Comparison of ENCODE assay signal across 16 cellular contexts in genomic region chr6:157268835-157269234, GRCh38. TPM values are rescaled to one million over a fixed set of nuclear protein-coding genes. Genes with fewer than 3 reads are reported as not detected.
DNase-seq lines count a peak whose midpoint lies in the region; ATAC-seq, FAIRE-seq and TF ChIP-seq lines count a peak whose summit lies in the region.
"Had no signal": no experiment of that assay in that cellular context is flagged by ENCODE, and none has a peak within 500 bp of the region (broad histone marks: within the 10 kb centered on the region; RNA-seq: fewer than 3 reads in every experiment).

No MANE protein-coding gene starts in this region.

- H3K4me3 ChIP-seq in coronary artery, result peak overlapping the region; percentile 37
- no peak overlapping the region for H3K4me3 ChIP-seq in kidney (ENCODE audit: low read length in 2 of 2)
- H3K4me3 ChIP-seq in ovary, result no peak overlapping the region
- no peak overlapping the region for H3K4me3 ChIP-seq in tibial artery
- H3K4me3 ChIP-seq: SK-N-MC had no signal

- FAIRE-seq in kidney (lab: Jason Lieb, UNC), result no peak
- FAIRE-seq: frontal cortex, TTC549 had no signal

- TF ChIP-seq CTCF in coronary artery (IDR thresholded peaks at IDR 0.05) (no peak), kidney (IDR thresholded peaks at IDR 0.05; ENCODE audit: borderline replicate concordance, extremely low read depth, insufficient read depth) (no peak), ovary (IDR thresholded peaks at IDR 0.05) (no peak), tibial artery (IDR thresholded peaks at IDR 0.05) (no peak), GM13977 (IDR thresholded peaks at IDR 0.05; ENCODE audit: extremely low read depth, insufficient read depth, missing control alignments) (no peak)

- DNase-seq in coronary artery (ENCODE audit: low spot score) (peak; percentile 72), kidney (no peak), ovary (peak in 4 of 5 donors; percentile 43 to 61 (median 54)), tibial artery (peak; percentile 13 to 51), GM13977 (ENCODE audit: low spot score) (no peak), NCI-H2081 (lab: John Stamatoyannopoulos, UW) (no peak), NCI-H69 (lab: John Stamatoyannopoulos, UW) (no peak)
- DNase-seq: activated CD4-positive, alpha-beta memory T cell treated with anti-CD3 and anti-CD28 coated beads for 36 hours; DMS79 treated with DMSO at 0.1 percent for 48 hours; effector CD8-positive, alpha-beta T cell; natural killer cell; NCI-H1105 had no signal

- TF ChIP-seq EP300 in ovary (IDR thresholded peaks at IDR 0.05), result no peak

- in situ Hi-C loops in GM13977 (cut with MboI; ENCODE audit: low pct_unique_long_range_greater_than_20kb, low sequenced_read_pairs, unreplicated experiment), result no loop called here

- no peak for ATAC-seq in GM18505 (IDR thresholded peaks at IDR 0.05; ENCODE audit: unreplicated experiment)
- ATAC-seq: natural killer cell had no signal

- H3K4me1 ChIP-seq in kidney (ENCODE audit: control insufficient read depth in 1 of 2, insufficient read depth in 1 of 2, low read depth in 1 of 2, low read length in 2 of 2) (peaks cover 8 to 16% of the 10 kb centered on the region in 2 donors), ovary (ENCODE audit: insufficient read depth) (peaks cover 9% of the 10 kb centered on the region), tibial artery (peaks cover 0 to 64% (median 40%) of the 10 kb centered on the region in 4 donors)

- intact Hi-C loops in kidney (cut with DNase I) (no loop called here), ovary (cut with DNase I) (no loop called here), tibial artery (cut with DNase I; ENCODE audit: low total_unique reads) (no loop called here)

- no peaks in the 10 kb centered on the region for H3K27me3 ChIP-seq in ovary
- no peaks in the 10 kb centered on the region for H3K27me3 ChIP-seq in tibial artery

- no peaks in the 10 kb centered on the region for H3K9me3 ChIP-seq in kidney (ENCODE audit: control insufficient read depth in 1 of 2, low read length in 2 of 2)
- no peaks in the 10 kb centered on the region for H3K9me3 ChIP-seq in ovary
- H3K9me3 ChIP-seq in tibial artery, result no peaks in the 10 kb centered on the region

- H3K9ac ChIP-seq in kidney (ENCODE audit: low read length in 2 of 2), result no peak overlapping the region

- no peaks in the 10 kb centered on the region for H3K36me3 ChIP-seq in kidney (ENCODE audit: control insufficient read depth in 1 of 2, insufficient read depth in 2 of 2, low read length in 2 of 2)
- no peaks in the 10 kb centered on the region for H3K36me3 ChIP-seq in ovary
- H3K36me3 ChIP-seq in tibial artery, result no peaks in the 10 kb centered on the region

- 32 to 35% (median 35%) methylated on average over 6 of the region's 6 CpGs for WGBS in ovary, 3 donors

- peak overlapping the region; percentile 77 to 89 for H3K27ac ChIP-seq in coronary artery
- peak overlapping the region; percentile 33 to 57 for H3K27ac ChIP-seq in kidney (ENCODE audit: low read depth in 2 of 2, low read length in 2 of 2)
- H3K27ac ChIP-seq in ovary, result peak overlapping the region in 1 of 2 donors; percentile 59
- peak overlapping the region; percentile 69 to 78 for H3K27ac ChIP-seq in tibial artery
- H3K27ac ChIP-seq: SK-N-MC had no signal

- no peak for TF ChIP-seq POLR2A in ovary (IDR thresholded peaks at IDR 0.05)
- no peak for TF ChIP-seq POLR2A in GM18505 (IDR thresholded peaks at IDR 0.05; ENCODE audit: borderline replicate concordance, extremely low read depth, insufficient read depth, insufficient read length)

RNA-seq across cellular contexts. Expression of gene TMEM242, which starts 54.5 kb away (rescaled TPM):
- total RNA-seq in kidney (14.2 TPM), ovary (10 to 100 TPM in 4 of 7 donors, 1 to 10 TPM in 3; 5.5 to 12.1 (median 10.1) TPM)
- polyA plus RNA-seq in kidney (ENCODE audit: insufficient read depth, low read depth, low replicate concordance) (14.3 TPM), ovary (10 to 100 TPM in 1 of 2 donors, 1 to 10 TPM in 1; 7.4 to 11.1 TPM)

Comparison
In these comparisons a context has a peak if more than half of its experiments do, and no peak if none do; other contexts are left out.
1. DNase-seq: peak in coronary artery (single experiment), ovary (4 of 5) and tibial artery (2 of 2); none in kidney (single experiment), GM13977 (single experiment), NCI-H2081 (0 of 2) and NCI-H69 (single experiment).